ENCODE assay signal across 24 cellular contexts in genomic region chr17:14947671-14948070, GRCh38.
"Had no signal": no experiment of that assay in that cellular context is flagged by ENCODE, and none has a peak within 500 bp of the region (broad histone marks: within the 10 kb centered on the region; RNA-seq: fewer than 3 reads in every experiment).

No MANE protein-coding gene starts in this region.

- ATAC-seq: gastrocnemius medialis; heart right ventricle; left cardiac atrium; lower lobe of right lung; mucosa of descending colon; naive thymus-derived CD8-positive, alpha-beta T cell had no signal

- H3K36me3 ChIP-seq: esophagus squamous epithelium, gastrocnemius medialis, heart right ventricle, left ventricle myocardium inferior, lower lobe of right lung had no signal

- FAIRE-seq: colon, endothelial cell of umbilical vein, islet of Langerhans, keratinocyte had no signal

- H3K4me3 ChIP-seq: coronary artery, dorsolateral prefrontal cortex, esophagus squamous epithelium, gastrocnemius medialis, heart right ventricle, left ventricle myocardium inferior, lower lobe of right lung, mucosa of descending colon had no signal

- H3K27ac ChIP-seq: coronary artery, dorsolateral prefrontal cortex, esophagus squamous epithelium, gastrocnemius medialis, heart right ventricle, left ventricle myocardium inferior, lower lobe of right lung had no signal

- H3K9me3 ChIP-seq: esophagus squamous epithelium, gastrocnemius medialis, heart right ventricle, left ventricle myocardium inferior, lower lobe of right lung, mucosa of descending colon had no signal

- H3K27me3 ChIP-seq: gastrocnemius medialis, heart right ventricle had no signal

- DNase-seq: dermis blood vessel endothelial cell; dorsolateral prefrontal cortex; effector CD4-positive, alpha-beta T cell; effector memory CD4-positive, alpha-beta T cell; esophagus squamous epithelium; foreskin fibroblast; foreskin melanocyte; gastrocnemius medialis; glutamatergic neuron; head of caudate nucleus; heart right ventricle; hippocampal formation; left cardiac atrium; left ventricle myocardium inferior; lower lobe of right lung; mesenchymal stem cell; mucosa of descending colon; naive B cell; naive thymus-derived CD8-positive, alpha-beta T cell had no signal

- H3K4me1 ChIP-seq: gastrocnemius medialis, heart right ventricle, left ventricle myocardium inferior, lower lobe of right lung had no signal
